9 cellular contexts compared by ENCODE assay signal in genomic region chr10:125868372-125868975, GRCh38. TPM values are rescaled to one million over a fixed set of nuclear protein-coding genes. Genes with fewer than 3 reads are reported as not detected.
DNase-seq lines count a peak whose midpoint lies in the region; ATAC-seq and TF ChIP-seq lines count a peak whose summit lies in the region.
"Had no signal": no experiment of that assay in that cellular context is flagged by ENCODE, and none has a peak within 500 bp of the region (broad histone marks: within the 10 kb centered on the region; RNA-seq: fewer than 3 reads in every experiment).

No MANE protein-coding gene starts in this region.

- H3K4me3 ChIP-seq in GM23248 (no peak overlapping the region), astrocyte of the spinal cord (ENCODE audit: low read depth, low read length) (no peak overlapping the region)

- no peaks in the 10 kb centered on the region for H3K9me3 ChIP-seq in GM23248 (ENCODE audit: low read depth)

- H3K4me1 ChIP-seq in GM23248 (ENCODE audit: insufficient read depth) = no peaks in the 10 kb centered on the region

- no peaks in the 10 kb centered on the region for H3K27me3 ChIP-seq in GM23248 (replicated peaks; ENCODE audit: insufficient read depth)

- DNase-seq in NCI-H1436 (lab: John Stamatoyannopoulos, UW) (peak; percentile 38), NCI-H1436 treated with DMSO at 0.1 percent for 48 hours (lab: John Stamatoyannopoulos, UW) (no peak), GM23248 (peak; percentile 63), NCI-H2227 treated with DMSO at 0.1 percent for 48 hours (lab: John Stamatoyannopoulos, UW) (peak; percentile 55), astrocyte of the spinal cord (ENCODE audit: low read depth, low spot score) (peak; percentile 64), left colon (no peak), GF-D8 (lab: John Stamatoyannopoulos, UW) (no peak), mucosa of gallbladder (ENCODE audit: low spot score) (no peak)

- H3K9me2 ChIP-seq in GM23248 (ENCODE audit: insufficient read depth) = no peaks in the 10 kb centered on the region

- no peak overlapping the region for H3K9ac ChIP-seq in GM23248

- no peaks in the 10 kb centered on the region for H3F3A ChIP-seq in GM23248 (ENCODE audit: insufficient read depth)

- H3K79me2 ChIP-seq in GM23248 (ENCODE audit: insufficient read depth) = 0 out of 2 replicates have a peak, but pooled peaks cover 4% of the 10 kb centered on the region

- ATAC-seq in left colon = peak; percentile 73

- H4K20me1 ChIP-seq in GM23248 (ENCODE audit: insufficient read depth) = no peaks in the 10 kb centered on the region

- intact Hi-C loops in left colon (cut with DNase I, micrococcal nuclease) = no loop called here

- H2AFZ ChIP-seq in GM23248 = no peak overlapping the region

- 70 to 71% methylated on average over 7 of the region's 7 CpGs for WGBS in GM23248 (ENCODE audit: low coverage in 1 of 2, low lambda C conversion rate in 2 of 2, missing lambda C conversion rate in 2 of 2), 2 experiments

- H3K27ac ChIP-seq in GM23248 = no peak overlapping the region

- no peak overlapping the region for H3K4me2 ChIP-seq in GM23248 (ENCODE audit: unreplicated experiment)

- H3K36me3 ChIP-seq in GM23248 (ENCODE audit: low read depth) = peaks cover 7% of the 10 kb centered on the region; the same call in 1 of the 2 replicates

- in situ Hi-C loops in GM23248 (cut with MboI) = no loop called here
- in situ Hi-C loops in astrocyte of the spinal cord (cut with HindIII; ENCODE audit: low sequenced_read_pairs) = no loop called here

- TF ChIP-seq CTCF in astrocyte of the spinal cord (IDR thresholded peaks at IDR 0.05; ENCODE audit: low read depth, low read length) = peak; percentile 88

RNA-seq across cellular contexts. Expression of gene DHX32, which starts 12.6 kb away (rescaled TPM):
- total RNA-seq in GM23248 (2014; rRNA removed; shearing (Covaris generic)) = 49.6 and 59.8 TPM in 2 replicates
- polyA plus RNA-seq in GM23248 (2016; fragmentation: Nextera tagmentation; extraction: Ambion mirVana) = 33.6 and 34.4 TPM in 2 replicates
- total RNA-seq in left colon = 10 to 100 TPM; 78.3 to 78.9 TPM
- total RNA-seq in mucosa of gallbladder = 31.7 TPM

RNA-seq across cellular contexts. Expression of gene FANK1, which starts 27.9 kb away (rescaled TPM):
- 4.3 and 13.3 TPM in 2 replicates for total RNA-seq in GM23248 (2014; rRNA removed; shearing (Covaris generic))
- polyA plus RNA-seq in GM23248 (2016; fragmentation: Nextera tagmentation; extraction: Ambion mirVana) = 7.9 and 10.2 TPM in 2 replicates
- total RNA-seq in left colon (1 to 10 TPM; 5.9 to 7.1 TPM), mucosa of gallbladder (5.3 TPM)
- polyA plus RNA-seq: CD8-positive, alpha-beta memory T cell had no signal

RNA-seq across cellular contexts. Expression of gene BCCIP, which starts 45.1 kb away (rescaled TPM):
- total RNA-seq in GM23248 (2014; rRNA removed; shearing (Covaris generic)) = 43.9 and 51.7 TPM in 2 replicates
- 92.6 and 96.9 TPM in 2 replicates for polyA plus RNA-seq in GM23248 (2016; fragmentation: Nextera tagmentation; extraction: Ambion mirVana)
- total RNA-seq in left colon = 10 to 100 TPM; 31.4 to 34.4 TPM
- total RNA-seq in mucosa of gallbladder = 40.7 TPM

RNA-seq across cellular contexts. Expression of gene UROS, which starts 45.4 kb away (rescaled TPM):
- total RNA-seq in GM23248 (2014; rRNA removed; shearing (Covaris generic)) = 75.2 and 83.1 TPM in 2 replicates
- 87.8 and 92.2 TPM in 2 replicates for polyA plus RNA-seq in GM23248 (2016; fragmentation: Nextera tagmentation; extraction: Ambion mirVana)
- total RNA-seq in left colon (10 to 100 TPM; 21.7 to 30.5 TPM), mucosa of gallbladder (36.1 TPM)

Comparison
In these comparisons a context has a peak if more than half of its experiments do, and no peak if none do; other contexts are left out.
1. DNase-seq: peak in NCI-H1436 (single experiment), GM23248 (single experiment), NCI-H2227 treated with DMSO at 0.1 percent for 48 hours (single experiment) and astrocyte of the spinal cord (single experiment); none in NCI-H1436 treated with DMSO at 0.1 percent for 48 hours (single experiment), left colon (0 of 2), GF-D8 (single experiment) and mucosa of gallbladder (single experiment).